ENCODE assay signal across 8 cellular contexts in the genomic region with DNA sequence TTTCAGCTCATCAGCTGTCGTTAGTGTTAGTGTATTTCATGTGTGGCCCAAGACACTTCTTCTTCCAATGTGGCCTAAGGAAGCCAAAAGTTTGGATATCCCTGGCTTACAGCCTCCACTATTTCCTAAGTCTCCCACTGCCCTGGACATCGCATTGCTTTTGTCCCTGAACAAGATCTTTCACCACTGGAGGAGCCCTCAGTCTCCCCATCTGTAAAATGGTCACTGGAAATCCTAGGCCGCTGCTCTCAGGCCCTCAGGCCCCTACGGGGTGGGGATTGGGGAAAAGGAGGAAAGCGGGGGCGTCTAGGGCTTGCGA. TPM values are rescaled to one million over a fixed set of nuclear protein-coding genes. Genes with fewer than 3 reads are reported as not detected.
DNase-seq lines count a peak whose midpoint lies in the region; ATAC-seq and TF ChIP-seq lines count a peak whose summit lies in the region.

No MANE protein-coding gene starts in this region.

- no peak overlapping the region for H3K56ac ChIP-seq in IMR-90 (ENCODE audit: extremely low read depth, insufficient read depth, low read length)

- H4K5ac ChIP-seq in IMR-90 (ENCODE audit: low read depth, low read length), result no peak overlapping the region

- no CpG with 5 or more reads among the region's 7 CpGs for WGBS in IMR-90 (ENCODE audit: extremely low coverage in 2 of 2, insufficient read length in 1 of 2), 2 experiments

- H3K9me3 ChIP-seq in A673 (ENCODE audit: low read depth, low read length, poor library complexity, severe bottlenecking), result no peaks in the 10 kb centered on the region
- H3K9me3 ChIP-seq in IMR-90 (ENCODE audit: control insufficient read depth, insufficient read depth, low read length), result no peaks in the 10 kb centered on the region

- TF ChIP-seq CTCF in A673 (conservative IDR thresholded peaks at IDR 0.05; ENCODE audit: low read depth, low read length) (no peak), IMR-90 (conservative IDR thresholded peaks at IDR 0.05; ENCODE audit: low read depth, low read length) (no peak), choroid plexus epithelial cell (conservative IDR thresholded peaks at IDR 0.05; ENCODE audit: low read depth, low read length) (no peak)

- no peak overlapping the region for H3K27ac Mint-ChIP-seq in natural killer cell treated with Interleukin-12 subunit alpha and Interleukin-12 subunit beta and Interleukin-15 and Interleukin-18, amount 100 ng/mL, for 72 hours

- H2BK15ac ChIP-seq in IMR-90 (ENCODE audit: low read depth, low read length), result no peak overlapping the region

- H3K4me3 Mint-ChIP-seq in natural killer cell treated with Interleukin-12 subunit alpha and Interleukin-12 subunit beta and Interleukin-15 and Interleukin-18, amount 100 ng/mL, for 72 hours, result peak overlapping the region; percentile 51

- H3K4me2 ChIP-seq in IMR-90 (ENCODE audit: low read depth, low read length), result peak overlapping the region; percentile 53

- BruUV-seq in A673 (replicated peaks; lab: Mats Ljungman, UMichigan) (no TSS peak), IMR-90 (replicated peaks; lab: Mats Ljungman, UMichigan) (no TSS peak)

- peak overlapping the region; percentile 47 for H3K4ac ChIP-seq in IMR-90 (ENCODE audit: low read depth, low read length)

- H3K4me1 ChIP-seq in A673 (ENCODE audit: insufficient read depth, low read length, poor library complexity, severe bottlenecking) (no peaks in the 10 kb centered on the region), IMR-90 (ENCODE audit: control insufficient read depth, insufficient read depth, low read length) (peaks cover 8% of the 10 kb centered on the region)

- H2BK120ac ChIP-seq in IMR-90 (ENCODE audit: low read depth, low read length), result no peak overlapping the region

- POLR2A ChIA-PET in A673 (lab: Charles Lee; ENCODE audit: low non-redundant PET) (no interaction called here), IMR-90 (lab: Charles Lee; ENCODE audit: unreplicated experiment) (no interaction called here)

- peaks cover 17 to 33% of the 10 kb centered on the region in 2 experiments for H3K79me1 ChIP-seq in IMR-90 (ENCODE audit: low read depth in 1 of 2, low read length in 2 of 2)

- no peak for TF ChIP-seq POLR2A in IMR-90 (IDR thresholded peaks at IDR 0.05; ENCODE audit: low read depth, low read length)

- H3K9me1 ChIP-seq in IMR-90 (ENCODE audit: insufficient read depth, low read length), result peaks cover 6% of the 10 kb centered on the region; the same call in 1 of the 2 replicates

- CTCF ChIA-PET in A673 (lab: Charles Lee) (no interaction called here), IMR-90 (lab: Yijun Ruan, JAX) (interaction anchor here (0.8 kb wide), 1 partner anchor 13 kb away, joined by 5 read pairs; no protein-coding TSS in a partner anchor)

- no peaks in the 10 kb centered on the region for H3K36me3 Mint-ChIP-seq in natural killer cell treated with Interleukin-12 subunit alpha and Interleukin-12 subunit beta and Interleukin-15 and Interleukin-18, amount 100 ng/mL, for 72 hours

- peak overlapping the region; percentile 86 for H2AFZ ChIP-seq in IMR-90 (replicated peaks; ENCODE audit: low read length, poor library complexity)

- no peak overlapping the region for H3K27ac ChIP-seq in A673 (ENCODE audit: low read depth, low read length, poor library complexity, severe bottlenecking)
- H3K27ac ChIP-seq in IMR-90 (ENCODE audit: insufficient read depth, low read length), result no peak overlapping the region

- intact Hi-C loops in A673 (cut with micrococcal nuclease; ENCODE audit: unreplicated experiment), result no loop called here
- intact Hi-C loops in IMR-90 (cut with micrococcal nuclease), result no loop called here

- H3K4me3 ChIP-seq in A673 (ENCODE audit: low read depth, low read length, poor library complexity, severe bottlenecking), result peak overlapping the region; percentile 80
- H3K4me3 ChIP-seq in IMR-90 (ENCODE audit: insufficient read depth, low read depth, low read length), result peak overlapping the region; percentile 26
- H3K4me3 ChIP-seq in choroid plexus epithelial cell (ENCODE audit: low read depth, low read length), result peak overlapping the region; percentile 78

- H4K20me1 ChIP-seq in IMR-90 (ENCODE audit: insufficient read depth, low read length), result no peaks in the 10 kb centered on the region; the same call in 1 of the 2 replicates

- in situ Hi-C loops in IMR-90 (cut with MboI; ENCODE audit: low sequenced_read_pairs), result no loop called here

- DNase-seq in A673 (ENCODE audit: low spot score) (no peak), IMR-90 (no peak), choroid plexus epithelial cell (ENCODE audit: low read depth) (no peak), NOMO-1 treated with dmso at 0.1 percent for 144 hours (lab: John Stamatoyannopoulos, UW; ENCODE audit: unreplicated experiment) (no peak), OCI-M2 (lab: John Stamatoyannopoulos, UW; ENCODE audit: unreplicated experiment) (no peak), retina (no peak)
- DNase-seq in natural killer cell treated with Interleukin-12 subunit alpha and Interleukin-12 subunit beta and Interleukin-15 and Interleukin-18, amount 100 ng/mL, for 72 hours (ENCODE audit: low spot score), result no peak

- peak overlapping the region; percentile 61 for H2AK9ac ChIP-seq in IMR-90 (replicated peaks; ENCODE audit: low read depth, low read length, poor library complexity)

- no peak overlapping the region for H3K9ac ChIP-seq in IMR-90 (ENCODE audit: low read depth, low read length)

- H3K27me3 ChIP-seq in A673 (replicated peaks; ENCODE audit: insufficient read depth, low read depth, low read length, poor library complexity) (no peaks in the 10 kb centered on the region), IMR-90 (ENCODE audit: control insufficient read depth, insufficient read depth, low read length) (peaks cover 3% of the 10 kb centered on the region; the same call in 1 of the 2 replicates)

- no peaks in the 10 kb centered on the region for H3K36me3 ChIP-seq in A673 (ENCODE audit: insufficient read depth, low read length, poor library complexity, severe bottlenecking)
- no peaks in the 10 kb centered on the region for H3K36me3 ChIP-seq in IMR-90 (ENCODE audit: control insufficient read depth, insufficient read depth, low read length)

- H4K8ac ChIP-seq in IMR-90 (ENCODE audit: low read depth in 2 of 2, low read length in 2 of 2), result peak overlapping the region; percentile 24 to 60; a peak in 2 of 4 replicates

- H3K18ac ChIP-seq in IMR-90 (ENCODE audit: low read depth, low read length), result no peak overlapping the region

- no peak overlapping the region for H2BK5ac ChIP-seq in IMR-90 (ENCODE audit: low read depth, low read length, poor library complexity, severe bottlenecking)

- no peak overlapping the region for H3K23ac ChIP-seq in IMR-90 (ENCODE audit: low read depth, low read length)

- no peak for TF ChIP-seq RAD21 in IMR-90 (IDR thresholded peaks at IDR 0.05; ENCODE audit: low read length)

- peaks cover 5 to 6% of the 10 kb centered on the region in 2 donors for H3K4me1 Mint-ChIP-seq in natural killer cell treated with Interleukin-12 subunit alpha and Interleukin-12 subunit beta and Interleukin-15 and Interleukin-18, amount 100 ng/mL, for 72 hours (ENCODE audit: low read depth in 2 of 2)

- no peaks in the 10 kb centered on the region for H3K9me3 Mint-ChIP-seq in natural killer cell treated with Interleukin-12 subunit alpha and Interleukin-12 subunit beta and Interleukin-15 and Interleukin-18, amount 100 ng/mL, for 72 hours

- H2AK5ac ChIP-seq in IMR-90 (ENCODE audit: low read depth, low read length), result no peak overlapping the region; the same call in 1 of the 2 replicates

- H3K14ac ChIP-seq in IMR-90 (replicated peaks; ENCODE audit: low read depth, low read length), result no peak overlapping the region

- dilution Hi-C loops in IMR-90 (cut with HindIII; ENCODE audit: low sequenced_read_pairs, unreplicated experiment), result no loop called here

- H2BK20ac ChIP-seq in IMR-90 (ENCODE audit: low read depth, low read length), result no peak overlapping the region

- H3K27me3 Mint-ChIP-seq in natural killer cell treated with Interleukin-12 subunit alpha and Interleukin-12 subunit beta and Interleukin-15 and Interleukin-18, amount 100 ng/mL, for 72 hours, result no peaks in the 10 kb centered on the region

- H4K91ac ChIP-seq in IMR-90 (ENCODE audit: insufficient read depth, low read depth, low read length), result no peak overlapping the region

- ATAC-seq in IMR-90 (ENCODE audit: low read depth), result no peak
- no peak for ATAC-seq in natural killer cell treated with Interleukin-12 subunit alpha and Interleukin-12 subunit beta and Interleukin-15 and Interleukin-18, amount 100 ng/mL, for 72 hours
- ATAC-seq in HG02571 (IDR thresholded peaks at IDR 0.05; ENCODE audit: unreplicated experiment), result no peak

TF ChIP-seq in IMR-90, 13 proteins besides CTCF, POLR2A, EP300 and RAD21:
- peak; percentile 22 for TF ChIP-seq RCOR1 (IDR thresholded peaks at IDR 0.05; ENCODE audit: insufficient replicate concordance, low read length)
- no peak for TF ChIP-seq MAFK (IDR thresholded peaks at IDR 0.05; ENCODE audit: low read depth, low read length)
- no peak for TF ChIP-seq MAZ (IDR thresholded peaks at IDR 0.05; ENCODE audit: borderline replicate concordance, low read depth, low read length)

RNA-seq across cellular contexts. Expression of gene LDLRAP1, which starts 0.3 kb away (rescaled TPM):
- total RNA-seq in A673 (2021) (5.5 and 9.4 TPM in 2 replicates), IMR-90 (2012; rRNA removed) (3.6 and 4.5 TPM in 2 replicates)
- 13.5 and 14.4 TPM in 2 replicates for polyA plus RNA-seq in IMR-90 (2012; rRNA removed)
- 9.9 and 15.1 TPM in 2 replicates for polyA plus RNA-seq in IMR-90 (2012; cell fraction: cytosol; rRNA removed)
- polyA plus RNA-seq in IMR-90 (2012; cell fraction: nucleus; rRNA removed; ENCODE audit: low replicate concordance), result 19.7 and 24.6 TPM in 2 replicates
- total RNA-seq in natural killer cell treated with Interleukin-12 subunit alpha and Interleukin-12 subunit beta and Interleukin-15 and Interleukin-18, amount 100 ng/mL, for 72 hours, result 1 to 10 TPM; 2.4 to 4.1 TPM

Comparison
In these comparisons a context has a peak if more than half of its experiments do, and no peak if none do; other contexts are left out.
1. H3K4me3 ChIP-seq: peak in every context shown above with its lines; median percentile 80 in A673; 78 in choroid plexus epithelial cell; 26 in IMR-90.